ENCODE assay signal across 2 cellular contexts in the genomic region with DNA sequence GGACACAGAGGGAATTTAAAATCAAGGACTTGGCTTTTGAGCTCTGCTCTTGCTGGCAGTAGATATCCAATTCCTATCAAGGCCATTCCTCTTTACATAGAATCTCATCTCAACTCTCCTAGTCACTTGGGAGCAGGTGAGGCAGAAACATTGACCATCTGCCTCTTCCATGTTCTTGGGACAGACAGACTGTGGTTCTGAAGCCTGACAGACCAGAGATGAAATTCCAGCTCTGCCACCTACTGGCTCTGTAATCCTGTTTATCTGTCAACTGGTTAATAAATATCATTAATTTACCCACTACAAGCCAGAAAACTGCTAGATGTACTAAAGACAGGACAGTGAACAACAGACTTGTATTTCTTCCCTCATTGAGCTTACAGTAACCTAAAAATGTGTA.
TF ChIP-seq lines count a peak whose summit lies in the region.

No MANE protein-coding gene starts in this region.

TF ChIP-seq in Ishikawa, 13 proteins besides CTCF, POLR2A, EP300 and RAD21 (continued from another document):
- TF ChIP-seq, protein P1, sequence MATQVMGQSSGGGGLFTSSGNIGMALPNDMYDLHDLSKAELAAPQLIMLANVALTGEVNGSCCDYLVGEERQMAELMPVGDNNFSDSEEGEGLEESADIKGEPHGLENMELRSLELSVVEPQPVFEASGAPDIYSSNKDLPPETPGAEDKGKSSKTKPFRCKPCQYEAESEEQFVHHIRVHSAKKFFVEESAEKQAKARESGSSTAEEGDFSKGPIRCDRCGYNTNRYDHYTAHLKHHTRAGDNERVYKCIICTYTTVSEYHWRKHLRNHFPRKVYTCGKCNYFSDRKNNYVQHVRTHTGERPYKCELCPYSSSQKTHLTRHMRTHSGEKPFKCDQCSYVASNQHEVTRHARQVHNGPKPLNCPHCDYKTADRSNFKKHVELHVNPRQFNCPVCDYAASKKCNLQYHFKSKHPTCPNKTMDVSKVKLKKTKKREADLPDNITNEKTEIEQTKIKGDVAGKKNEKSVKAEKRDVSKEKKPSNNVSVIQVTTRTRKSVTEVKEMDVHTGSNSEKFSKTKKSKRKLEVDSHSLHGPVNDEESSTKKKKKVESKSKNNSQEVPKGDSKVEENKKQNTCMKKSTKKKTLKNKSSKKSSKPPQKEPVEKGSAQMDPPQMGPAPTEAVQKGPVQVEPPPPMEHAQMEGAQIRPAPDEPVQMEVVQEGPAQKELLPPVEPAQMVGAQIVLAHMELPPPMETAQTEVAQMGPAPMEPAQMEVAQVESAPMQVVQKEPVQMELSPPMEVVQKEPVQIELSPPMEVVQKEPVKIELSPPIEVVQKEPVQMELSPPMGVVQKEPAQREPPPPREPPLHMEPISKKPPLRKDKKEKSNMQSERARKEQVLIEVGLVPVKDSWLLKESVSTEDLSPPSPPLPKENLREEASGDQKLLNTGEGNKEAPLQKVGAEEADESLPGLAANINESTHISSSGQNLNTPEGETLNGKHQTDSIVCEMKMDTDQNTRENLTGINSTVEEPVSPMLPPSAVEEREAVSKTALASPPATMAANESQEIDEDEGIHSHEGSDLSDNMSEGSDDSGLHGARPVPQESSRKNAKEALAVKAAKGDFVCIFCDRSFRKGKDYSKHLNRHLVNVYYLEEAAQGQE (IDR thresholded peaks at IDR 0.05; ENCODE audit: low read depth) = no peak
- TF ChIP-seq ZBTB7A (IDR thresholded peaks at IDR 0.05; ENCODE audit: low read depth) = no peak

TF ChIP-seq in WTC11, 78 proteins besides CTCF, POLR2A, EP300 and RAD21 (continued from another document):
- TF ChIP-seq, protein P2, sequence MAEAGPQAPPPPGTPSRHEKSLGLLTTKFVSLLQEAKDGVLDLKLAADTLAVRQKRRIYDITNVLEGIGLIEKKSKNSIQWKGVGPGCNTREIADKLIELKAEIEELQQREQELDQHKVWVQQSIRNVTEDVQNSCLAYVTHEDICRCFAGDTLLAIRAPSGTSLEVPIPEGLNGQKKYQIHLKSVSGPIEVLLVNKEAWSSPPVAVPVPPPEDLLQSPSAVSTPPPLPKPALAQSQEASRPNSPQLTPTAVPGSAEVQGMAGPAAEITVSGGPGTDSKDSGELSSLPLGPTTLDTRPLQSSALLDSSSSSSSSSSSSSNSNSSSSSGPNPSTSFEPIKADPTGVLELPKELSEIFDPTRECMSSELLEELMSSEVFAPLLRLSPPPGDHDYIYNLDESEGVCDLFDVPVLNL (CRISPR knock-in tag; IDR thresholded peaks at IDR 0.05; ENCODE audit: borderline replicate concordance, low read depth) = no peak
